ENCODE assay signal across 19 cellular contexts in genomic region chr4:73206236-73206635, GRCh38.
"Had no signal": no experiment of that assay in that cellular context is flagged by ENCODE, and none has a peak within 500 bp of the region (broad histone marks: within the 10 kb centered on the region; RNA-seq: fewer than 3 reads in every experiment).

No MANE protein-coding gene starts in this region.

- H3K27ac ChIP-seq: esophagus squamous epithelium, heart right ventricle, ovary, psoas muscle, skin epidermis, tibial artery, uterus, WERI-Rb-1 had no signal

- H3K9me3 ChIP-seq: esophagus squamous epithelium, ovary, tibial artery had no signal

- H3K4me1 ChIP-seq: uterus had no signal

- H3K4me3 ChIP-seq: esophagus squamous epithelium, heart right ventricle, ovary, psoas muscle, skin epidermis, tibial artery, uterus had no signal

- H3K27me3 Mint-ChIP-seq: activated CD4-positive, alpha-beta memory T cell treated with anti-CD3 and anti-CD28 coated beads for 36 hours had no signal

- H3K4me3 Mint-ChIP-seq: activated CD4-positive, alpha-beta memory T cell treated with anti-CD3 and anti-CD28 coated beads for 36 hours had no signal

- H3K27me3 ChIP-seq: esophagus squamous epithelium, heart right ventricle, ovary, tibial artery, uterus had no signal

- H3K27ac Mint-ChIP-seq: activated CD4-positive, alpha-beta memory T cell treated with anti-CD3 and anti-CD28 coated beads for 36 hours had no signal

- ATAC-seq: heart right ventricle; left ventricle myocardium superior; right cardiac atrium; stimulated activated naive CD8-positive, alpha-beta T cell treated with anti-CD3 and anti-CD28 coated beads, Interleukin-15, Interleukin-2, amounts not matched to agents 100 U/mL and 50 U/mL, for 24 hours had no signal

- H3K36me3 ChIP-seq: esophagus squamous epithelium, ovary, tibial artery, uterus had no signal

- DNase-seq: activated CD4-positive, alpha-beta memory T cell treated with anti-CD3 and anti-CD28 coated beads for 36 hours; activated naive CD4-positive, alpha-beta T cell; activated T-cell treated with anti-CD3 and anti-CD28 coated beads for 4 hours; aorta; effector memory CD4-positive, alpha-beta T cell; esophagus squamous epithelium; heart right ventricle; kidney glomerular epithelial cell; left ventricle myocardium superior; ovary; psoas muscle; right cardiac atrium; stimulated activated naive CD8-positive, alpha-beta T cell treated with anti-CD3 and anti-CD28 coated beads, Interleukin-15, Interleukin-2, amounts not matched to agents 100 U/mL and 50 U/mL, for 24 hours; substantia nigra; T-helper 2 cell; tibial artery; uterus; WERI-Rb-1 had no signal
